ENCODE assay signal across 1 cellular context in the genomic region with DNA sequence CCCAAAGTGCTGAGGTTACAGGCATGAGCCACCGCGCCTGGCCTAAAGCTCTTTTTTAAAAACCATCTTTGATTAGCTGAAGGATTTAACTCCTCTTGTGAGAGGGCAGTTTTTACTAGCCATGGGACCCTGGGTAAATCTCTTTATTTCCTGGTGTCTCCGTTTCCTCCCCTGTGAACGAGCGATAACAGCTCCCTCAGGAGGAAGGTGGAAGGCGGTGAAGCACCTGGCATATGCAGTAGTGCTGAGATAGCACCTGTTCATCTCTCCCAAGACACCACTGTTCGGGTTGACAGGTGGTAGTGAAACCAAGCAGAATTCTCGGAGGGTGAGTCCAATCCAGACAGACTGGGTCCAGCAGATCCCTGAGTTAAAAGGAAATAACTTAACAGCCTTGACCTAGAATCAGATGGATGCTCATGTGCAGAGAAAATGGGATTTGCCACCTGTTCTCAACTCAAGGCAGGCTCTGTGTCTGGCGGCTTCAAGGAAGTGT.
TF ChIP-seq lines count a peak whose summit lies in the region.

No MANE protein-coding gene starts in this region.

TF ChIP-seq in K562, 482 proteins besides CTCF, POLR2A, EP300 and RAD21 (continued from another document):
- TF ChIP-seq RUNX1 (IDR thresholded peaks at IDR 0.05; ENCODE audit: low read depth), result no peak
- TF ChIP-seq RERE (CRISPR knock-in tag; IDR thresholded peaks at IDR 0.05; ENCODE audit: borderline replicate concordance), result no peak
